Comparison of ENCODE assay signal across 9 cellular contexts in genomic region chr1:225880210-225880584, GRCh38. TPM values are rescaled to one million over a fixed set of nuclear protein-coding genes. Genes with fewer than 3 reads are reported as not detected.
DNase-seq lines count a peak whose midpoint lies in the region; ATAC-seq and TF ChIP-seq lines count a peak whose summit lies in the region.
"Had no signal": no experiment of that assay in that cellular context is flagged by ENCODE, and none has a peak within 500 bp of the region (broad histone marks: within the 10 kb centered on the region; RNA-seq: fewer than 3 reads in every experiment).

No MANE protein-coding gene starts in this region.

- CTCF ChIA-PET in HEK293 (lab: Yijun Ruan, JAX) (interaction anchor here (0.6 to 1.9 kb wide), 5 partner anchors 34 to 406 kb away, joined by 3 to 5 read pairs (median 4); no protein-coding TSS in a partner anchor), PC-3 (lab: Charles Lee) (interaction anchor here (0.8 kb wide), 1 partner anchor 8 kb away, joined by 5 read pairs; no protein-coding TSS in a partner anchor)

- TF ChIP-seq CTCF in HEK293 (tag by site-specific recombination; IDR thresholded peaks at IDR 0.05) (no peak), PC-3 (conservative IDR thresholded peaks at IDR 0.05; ENCODE audit: low read depth, low read length) (no peak), gastrocnemius medialis (IDR thresholded peaks at IDR 0.05 in 4 of 5, conservative IDR thresholded peaks at IDR 0.05 in 1 of 5) (no peak)

- no peaks in the 10 kb centered on the region for H3K9me2 ChIP-seq in PC-3 (replicated peaks; ENCODE audit: low read length)

- no TSS peak for BruUV-seq in PC-3 (replicated peaks; lab: Mats Ljungman, UMichigan)

- H3K27me3 ChIP-seq in PC-3 (ENCODE audit: low read length) (no peaks in the 10 kb centered on the region), gastrocnemius medialis (no peaks in the 10 kb centered on the region)

- TF ChIP-seq POLR2A in gastrocnemius medialis (IDR thresholded peaks at IDR 0.05): no peak

- no peak for ATAC-seq in PC-3
- ATAC-seq in gastrocnemius medialis: no peak

- H4K20me1 ChIP-seq in PC-3 (ENCODE audit: low read length): peaks cover 23% of the 10 kb centered on the region; the same call in 1 of the 2 replicates

- in situ Hi-C loops in gastrocnemius medialis (cut with MboI; ENCODE audit: low sequenced_read_pairs in 4 of 4): no loop called here

- peak overlapping the region; percentile 93 for H3K4me2 ChIP-seq in PC-3 (ENCODE audit: low read length)

- intact Hi-C loops in PC-3 (cut with micrococcal nuclease) (loop anchor here (5.0 kb wide), 1 partner anchor 103 kb away; the partner anchor contains the start of gene SRP9), head of caudate nucleus (cut with DNase I) (no loop called here), gastrocnemius medialis (cut with DNase I; ENCODE audit: low total_unique reads) (loop anchor here (2.0 to 10.0 kb wide), 4 partner anchors 45 to 182 kb away; partner anchors contain the start of genes H3-3A, PYCR2 and SDE2)

- POLR2A ChIA-PET in HEK293 (lab: Yijun Ruan, JAX): interaction anchor here (0.6 to 3.6 kb wide), 4 partner anchors 10 to 396 kb away, joined by 3 to 31 read pairs (median 3); partner anchors contain the start of gene PYCR2
- POLR2A ChIA-PET in PC-3 (lab: Charles Lee; ENCODE audit: unreplicated experiment): interaction anchor here (0.5 to 0.6 kb wide), 3 partner anchors 52 to 294 kb away, joined by 3 to 7 read pairs (median 4); no protein-coding TSS in a partner anchor

- no peak overlapping the region for H3K27ac ChIP-seq in HEK293 (ENCODE audit: extremely low read depth, low read depth, low read length)
- H3K27ac ChIP-seq in PC-3 (ENCODE audit: low read length): peak overlapping the region; percentile 98
- H3K27ac ChIP-seq in gastrocnemius medialis: peak overlapping the region; percentile 86 to 98 (median 89)

- H3K9ac ChIP-seq in PC-3 (ENCODE audit: low read length): peak overlapping the region; percentile 97

- H3K9me3 ChIP-seq in HEK293 (ENCODE audit: control insufficient read depth, insufficient read depth, low read depth, low read length) (no peaks in the 10 kb centered on the region), PC-3 (ENCODE audit: low read length) (no peaks in the 10 kb centered on the region), gastrocnemius medialis (no peaks in the 10 kb centered on the region)

- DNase-seq in PC-3: no peak
- peak; percentile 61 to 91 (median 82) for DNase-seq in head of caudate nucleus
- peak; percentile 25 to 47 for DNase-seq in gastrocnemius medialis
- no peak for DNase-seq in cortex of kidney (lab: John Stamatoyannopoulos, UW)
- DNase-seq in NCI-H1436 (lab: John Stamatoyannopoulos, UW): no peak
- DNase-seq in D341Med (ENCODE audit: low spot score): no peak
- no peak for DNase-seq in SKM-1 (lab: John Stamatoyannopoulos, UW; ENCODE audit: unreplicated experiment)

- H3K4me3 ChIP-seq in HEK293 (ENCODE audit: low read depth, low read length): no peak overlapping the region
- peak overlapping the region; percentile 96 for H3K4me3 ChIP-seq in PC-3 (ENCODE audit: low read length)
- no peak overlapping the region for H3K4me3 ChIP-seq in gastrocnemius medialis

- H3K79me2 ChIP-seq in PC-3 (ENCODE audit: low read length): peaks cover 70% of the 10 kb centered on the region

- peaks cover 4% of the 10 kb centered on the region for H3F3A ChIP-seq in PC-3 (ENCODE audit: low read length, unreplicated experiment)

- H3K4me1 ChIP-seq in HEK293 (ENCODE audit: control insufficient read depth, insufficient read depth, low read length): no peaks in the 10 kb centered on the region; the same call in 1 of the 2 replicates
- H3K4me1 ChIP-seq in PC-3 (ENCODE audit: insufficient read depth, low read length): peaks cover 68% of the 10 kb centered on the region
- H3K4me1 ChIP-seq in gastrocnemius medialis: peaks cover 54 to 55% of the 10 kb centered on the region in 2 donors

- peaks cover 0 to 21% of the 10 kb centered on the region in 2 experiments; a peak in 2 of 3 replicates for H3K36me3 ChIP-seq in HEK293 (ENCODE audit: control insufficient read depth in 2 of 2, insufficient read depth in 1 of 2, low read length in 2 of 2)
- peaks cover 15% of the 10 kb centered on the region for H3K36me3 ChIP-seq in PC-3 (ENCODE audit: low read depth, low read length)
- peaks cover 0 to 2% of the 10 kb centered on the region in 2 donors for H3K36me3 ChIP-seq in gastrocnemius medialis

- H2AFZ ChIP-seq in PC-3 (ENCODE audit: low read length): no peak overlapping the region

TF ChIP-seq in HEK293, 187 proteins besides CTCF, POLR2A, EP300 and RAD21:
- TF ChIP-seq, protein P1, sequence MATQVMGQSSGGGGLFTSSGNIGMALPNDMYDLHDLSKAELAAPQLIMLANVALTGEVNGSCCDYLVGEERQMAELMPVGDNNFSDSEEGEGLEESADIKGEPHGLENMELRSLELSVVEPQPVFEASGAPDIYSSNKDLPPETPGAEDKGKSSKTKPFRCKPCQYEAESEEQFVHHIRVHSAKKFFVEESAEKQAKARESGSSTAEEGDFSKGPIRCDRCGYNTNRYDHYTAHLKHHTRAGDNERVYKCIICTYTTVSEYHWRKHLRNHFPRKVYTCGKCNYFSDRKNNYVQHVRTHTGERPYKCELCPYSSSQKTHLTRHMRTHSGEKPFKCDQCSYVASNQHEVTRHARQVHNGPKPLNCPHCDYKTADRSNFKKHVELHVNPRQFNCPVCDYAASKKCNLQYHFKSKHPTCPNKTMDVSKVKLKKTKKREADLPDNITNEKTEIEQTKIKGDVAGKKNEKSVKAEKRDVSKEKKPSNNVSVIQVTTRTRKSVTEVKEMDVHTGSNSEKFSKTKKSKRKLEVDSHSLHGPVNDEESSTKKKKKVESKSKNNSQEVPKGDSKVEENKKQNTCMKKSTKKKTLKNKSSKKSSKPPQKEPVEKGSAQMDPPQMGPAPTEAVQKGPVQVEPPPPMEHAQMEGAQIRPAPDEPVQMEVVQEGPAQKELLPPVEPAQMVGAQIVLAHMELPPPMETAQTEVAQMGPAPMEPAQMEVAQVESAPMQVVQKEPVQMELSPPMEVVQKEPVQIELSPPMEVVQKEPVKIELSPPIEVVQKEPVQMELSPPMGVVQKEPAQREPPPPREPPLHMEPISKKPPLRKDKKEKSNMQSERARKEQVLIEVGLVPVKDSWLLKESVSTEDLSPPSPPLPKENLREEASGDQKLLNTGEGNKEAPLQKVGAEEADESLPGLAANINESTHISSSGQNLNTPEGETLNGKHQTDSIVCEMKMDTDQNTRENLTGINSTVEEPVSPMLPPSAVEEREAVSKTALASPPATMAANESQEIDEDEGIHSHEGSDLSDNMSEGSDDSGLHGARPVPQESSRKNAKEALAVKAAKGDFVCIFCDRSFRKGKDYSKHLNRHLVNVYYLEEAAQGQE (tag by site-specific recombination; IDR thresholded peaks at IDR 0.05): peak; percentile 94
- 0 out of 2 replicates have a peak, but pooled peaks have one; percentile 17 for TF ChIP-seq ZNF600 (tag by site-specific recombination; IDR thresholded peaks at IDR 0.05)
- TF ChIP-seq ZBTB10 (tag by site-specific recombination; IDR thresholded peaks at IDR 0.05): 0 out of 2 replicates have a peak, but pooled peaks have one; percentile 38
- TF ChIP-seq ZNF830 (tag by site-specific recombination; IDR thresholded peaks at IDR 0.05; ENCODE audit: low read depth): no peak
- no peak for TF ChIP-seq ZNF449 (tag by site-specific recombination; IDR thresholded peaks at IDR 0.05)

RNA-seq across cellular contexts. Expression of gene TMEM63A, which starts 2.0 kb away (rescaled TPM):
- total RNA-seq in PC-3 (2014; rRNA removed) (47.5 and 59.3 TPM in 2 replicates), gastrocnemius medialis (10 to 100 TPM in 2 of 4 donors, 1 to 10 TPM in 2; 6.3 to 19.5 (median 10.6) TPM)

RNA-seq across cellular contexts. Expression of gene LEFTY1, which starts 8.7 kb away (rescaled TPM):
- total RNA-seq in PC-3 (2014; rRNA removed) (not detected in 2 replicates), gastrocnemius medialis (under 1 TPM in 1 of 4 donors, not detected in 3; 0.97 TPM)
- total RNA-seq: kidney epithelial cell had no signal

RNA-seq across cellular contexts. Expression of gene PYCR2, which starts 43.9 kb away (rescaled TPM):
- total RNA-seq in PC-3 (2014; rRNA removed): 57.7 and 69.0 TPM in 2 replicates
- total RNA-seq in gastrocnemius medialis: 10 to 100 TPM; 31.9 to 50.3 (median 42.5) TPM

Comparison
In these comparisons a context has a peak if more than half of its experiments do, and no peak if none do; other contexts are left out.
1. DNase-seq: peak in head of caudate nucleus (42 of 42) and gastrocnemius medialis (2 of 2); none in PC-3 (single experiment), cortex of kidney (single experiment), NCI-H1436 (single experiment), D341Med (single experiment) and SKM-1 (single experiment).